Comparison of ENCODE assay signal across 19 cellular contexts in genomic region chr12:22285871-22286270, GRCh38.
"Had no signal": no experiment of that assay in that cellular context is flagged by ENCODE, and none has a peak within 500 bp of the region (broad histone marks: within the 10 kb centered on the region; RNA-seq: fewer than 3 reads in every experiment).

No MANE protein-coding gene starts in this region.

- H3K4me3 ChIP-seq: colonic mucosa, gastroesophageal sphincter, sigmoid colon, thyroid gland had no signal

- H3K36me3 Mint-ChIP-seq: activated naive CD8-positive, alpha-beta T cell treated with anti-CD3 and anti-CD28 coated beads for 36 hours; immature natural killer cell; naive thymus-derived CD8-positive, alpha-beta T cell had no signal

- DNase-seq: activated CD4-positive, alpha-beta T cell treated with anti-CD3 and anti-CD28 coated beads for 36 hours; activated CD4-positive, alpha-beta T cell treated with anti-CD3 and anti-CD28 coated beads, Interleukin-2, amount 50 U/mL, for 48 hours; activated naive CD4-positive, alpha-beta T cell; activated naive CD8-positive, alpha-beta T cell treated with anti-CD3 and anti-CD28 coated beads for 36 hours; amygdala; central memory CD4-positive, alpha-beta T cell; colonic mucosa; immature natural killer cell; mesendoderm; naive thymus-derived CD8-positive, alpha-beta T cell; sigmoid colon; stimulated activated CD4-positive, alpha-beta T cell treated with anti-CD3 and anti-CD28 coated beads, Interleukin-12 subunit alpha, Interleukin-12 subunit beta, amount 100 ng/mL, for 4 hours; stimulated activated CD4-positive, alpha-beta T cell treated with anti-CD3 and anti-CD28 coated beads, Interleukin-1b, Interleukin-23, amount 100 ng/mL, for 48 hours; stimulated activated naive CD4-positive, alpha-beta T cell treated with Interleukin-2 at 50 U/mL for 16 hours; SW 1271; thyroid gland had no signal

- H3K27me3 Mint-ChIP-seq: activated CD4-positive, alpha-beta T cell treated with anti-CD3 and anti-CD28 coated beads for 36 hours; brain had no signal

- H3K27ac Mint-ChIP-seq: activated naive CD8-positive, alpha-beta T cell treated with anti-CD3 and anti-CD28 coated beads for 36 hours; immature natural killer cell; naive thymus-derived CD8-positive, alpha-beta T cell had no signal

- H3K9me3 ChIP-seq: colonic mucosa, gastroesophageal sphincter, sigmoid colon, thyroid gland had no signal

- H3K27ac ChIP-seq: colonic mucosa, gastroesophageal sphincter, thyroid gland had no signal

- H3K36me3 ChIP-seq: colonic mucosa, gastroesophageal sphincter, sigmoid colon, thyroid gland had no signal

- FAIRE-seq: TTC549 had no signal

- H3K4me3 Mint-ChIP-seq: activated CD4-positive, alpha-beta T cell treated with anti-CD3 and anti-CD28 coated beads for 36 hours; activated naive CD8-positive, alpha-beta T cell treated with anti-CD3 and anti-CD28 coated beads for 36 hours; immature natural killer cell; naive thymus-derived CD8-positive, alpha-beta T cell had no signal

- H3K9me3 Mint-ChIP-seq: activated naive CD8-positive, alpha-beta T cell treated with anti-CD3 and anti-CD28 coated beads for 36 hours; brain; naive thymus-derived CD8-positive, alpha-beta T cell had no signal

- H3K27me3 ChIP-seq: colonic mucosa, gastroesophageal sphincter, sigmoid colon, thyroid gland had no signal

- H3K4me1 ChIP-seq: colonic mucosa, thyroid gland had no signal
